1 cellular context compared by ENCODE assay signal in genomic region chr1:67339623-67340343, GRCh38.
TF ChIP-seq lines count a peak whose summit lies in the region.

No MANE protein-coding gene starts in this region.

TF ChIP-seq in GM23338, 12 proteins besides CTCF, POLR2A, EP300 and RAD21 (continued from another document):
- TF ChIP-seq ZNF462 (CRISPR knock-in tag; IDR thresholded peaks at IDR 0.05): no peak
- no peak for TF ChIP-seq ZNF114 (CRISPR knock-in tag; IDR thresholded peaks at IDR 0.05)
- no peak for TF ChIP-seq NANOG (IDR thresholded peaks at IDR 0.05; ENCODE audit: borderline replicate concordance)
